Comparison of ENCODE assay signal across 9 cellular contexts in genomic region chr17:74750327-74751069, GRCh38. TPM values are rescaled to one million over a fixed set of nuclear protein-coding genes. Genes with fewer than 3 reads are reported as not detected.
A peak's percentile ranks its signal among the peaks of the same experiment; 100 is the strongest.
DNase-seq lines count a peak whose midpoint lies in the region; ATAC-seq, FAIRE-seq and TF ChIP-seq lines count a peak whose summit lies in the region.
"Had no signal": no experiment of that assay in that cellular context is flagged by ENCODE, and none has a peak within 500 bp of the region (broad histone marks: within the 10 kb centered on the region; RNA-seq: fewer than 3 reads in every experiment).

No MANE protein-coding gene starts in this region.

- CTCF ChIA-PET in SK-N-SH (lab: Yijun Ruan, JAX) = interaction anchor here (1.3 to 21.6 kb wide), 6 partner anchors 14 to 185 kb away, joined by 3 to 1361 read pairs (median 50); partner anchors contain the start of genes FDXR, GRIN2C, NAT9 and RAB37

- H3K27ac ChIP-seq in SK-N-SH (ENCODE audit: low read depth in 2 of 2, low read length in 1 of 2) (no peak overlapping the region; a peak in 1 of 4 replicates), kidney (ENCODE audit: low read depth in 2 of 2, low read length in 2 of 2) (peak overlapping the region; percentile 82 to 91)

- no peaks in the 10 kb centered on the region for H4K20me1 ChIP-seq in SK-N-SH (ENCODE audit: insufficient read depth)

- H3K27me3 Mint-ChIP-seq in activated naive CD8-positive, alpha-beta T cell = no peaks in the 10 kb centered on the region
- no peaks in the 10 kb centered on the region for H3K27me3 Mint-ChIP-seq in stimulated activated naive CD8-positive, alpha-beta T cell treated with anti-CD3 and anti-CD28 coated beads, Interleukin-15, Interleukin-2, amounts not matched to agents 100 ng/mL and 50 ng/mL, for 24 hours

- no peaks in the 10 kb centered on the region for H3K9me2 ChIP-seq in SK-N-SH

- H3K4me1 Mint-ChIP-seq in activated naive CD8-positive, alpha-beta T cell (ENCODE audit: low read depth) = peaks cover 68% of the 10 kb centered on the region
- H3K4me1 Mint-ChIP-seq in stimulated activated naive CD8-positive, alpha-beta T cell treated with anti-CD3 and anti-CD28 coated beads, Interleukin-15, Interleukin-2, amounts not matched to agents 100 ng/mL and 50 ng/mL, for 24 hours (ENCODE audit: low read depth) = peaks cover 70% of the 10 kb centered on the region

- POLR2A ChIA-PET in SK-N-SH (lab: Yijun Ruan, JAX) = interaction anchor here (1.7 to 2.4 kb wide), 3 partner anchors 9 to 25 kb away, joined by 6 to 19 read pairs (median 9); partner anchors contain the start of gene NAT9

- intact Hi-C loops in kidney (cut with DNase I) = no loop called here

- H3K4me3 ChIP-seq in SK-N-SH (ENCODE audit: low read depth in 2 of 2, low read length in 1 of 2) (peak overlapping the region; percentile 90 to 97; a peak in 3 of 4 replicates), kidney (ENCODE audit: low read length in 2 of 2) (peak overlapping the region; percentile 75 to 84)

- peaks cover 0 to 26% of the 10 kb centered on the region in 2 experiments; a peak in 1 of 4 replicates for H3K4me1 ChIP-seq in SK-N-SH (ENCODE audit: control insufficient read depth in 1 of 2, insufficient read depth in 2 of 2, low read depth in 1 of 2, low read length in 1 of 2)
- H3K4me1 ChIP-seq in kidney (ENCODE audit: control insufficient read depth in 1 of 2, insufficient read depth in 1 of 2, low read depth in 1 of 2, low read length in 2 of 2) = peaks cover 13 to 45% of the 10 kb centered on the region in 2 donors

- TF ChIP-seq CTCF in SK-N-SH (IDR thresholded peaks at IDR 0.05) = no peak
- no peak for TF ChIP-seq CTCF in kidney (IDR thresholded peaks at IDR 0.05; ENCODE audit: borderline replicate concordance, extremely low read depth, insufficient read depth)

- peaks cover 14% of the 10 kb centered on the region for H3F3A ChIP-seq in SK-N-SH (replicated peaks; ENCODE audit: insufficient read depth)

- no peaks in the 10 kb centered on the region for H3K36me3 Mint-ChIP-seq in activated naive CD8-positive, alpha-beta T cell
- H3K36me3 Mint-ChIP-seq in stimulated activated naive CD8-positive, alpha-beta T cell treated with anti-CD3 and anti-CD28 coated beads, Interleukin-15, Interleukin-2, amounts not matched to agents 100 ng/mL and 50 ng/mL, for 24 hours (ENCODE audit: low read depth) = peaks cover 29% of the 10 kb centered on the region

- ATAC-seq in SK-N-SH treated with all-trans-retinoic acid at 6 μM for 48 hours (no peak), GM19463 (IDR thresholded peaks at IDR 0.05; ENCODE audit: unreplicated experiment) (no peak), HG02588 (IDR thresholded peaks at IDR 0.05; ENCODE audit: unreplicated experiment) (no peak)

- WGBS in SK-N-SH (ENCODE audit: low lambda C conversion rate) = 81% methylated on average over 11 of the region's 13 CpGs

- H3K4me3 Mint-ChIP-seq in activated naive CD8-positive, alpha-beta T cell = peak overlapping the region; percentile 93
- H3K4me3 Mint-ChIP-seq in stimulated activated naive CD8-positive, alpha-beta T cell treated with anti-CD3 and anti-CD28 coated beads, Interleukin-15, Interleukin-2, amounts not matched to agents 100 ng/mL and 50 ng/mL, for 24 hours = peak overlapping the region; percentile 99

- H3K9ac ChIP-seq in SK-N-SH = no peak overlapping the region
- peak overlapping the region; percentile 37 to 83 for H3K9ac ChIP-seq in kidney (ENCODE audit: low read length in 2 of 2)

- H3K9me3 ChIP-seq in SK-N-SH (no peaks in the 10 kb centered on the region), kidney (ENCODE audit: control insufficient read depth in 1 of 2, low read length in 2 of 2) (no peaks in the 10 kb centered on the region)

- TF ChIP-seq RAD21 in SK-N-SH (IDR thresholded peaks at IDR 0.05; ENCODE audit: low read length) = no peak

- peak overlapping the region; percentile 94 for H3K27ac Mint-ChIP-seq in activated naive CD8-positive, alpha-beta T cell
- H3K27ac Mint-ChIP-seq in stimulated activated naive CD8-positive, alpha-beta T cell treated with anti-CD3 and anti-CD28 coated beads, Interleukin-15, Interleukin-2, amounts not matched to agents 100 ng/mL and 50 ng/mL, for 24 hours = peak overlapping the region; percentile 83

- FAIRE-seq in kidney (lab: Jason Lieb, UNC) = no peak
- FAIRE-seq: A204.1 had no signal

- DNase-seq in SK-N-SH = no peak
- no peak for DNase-seq in kidney
- DNase-seq in activated gamma-delta T cell treated with Interleukin-2 at 50 U/mL for 16 hours = no peak

- no peaks in the 10 kb centered on the region for H3K9me3 Mint-ChIP-seq in activated naive CD8-positive, alpha-beta T cell (ENCODE audit: low read depth)
- H3K9me3 Mint-ChIP-seq in stimulated activated naive CD8-positive, alpha-beta T cell treated with anti-CD3 and anti-CD28 coated beads, Interleukin-15, Interleukin-2, amounts not matched to agents 100 ng/mL and 50 ng/mL, for 24 hours = no peaks in the 10 kb centered on the region

- TF ChIP-seq EP300 in SK-N-SH (IDR thresholded peaks at IDR 0.05; ENCODE audit: borderline replicate concordance in 1 of 2, low read depth in 1 of 2, low read length in 1 of 2) = no peak

- H2AFZ ChIP-seq in SK-N-SH (ENCODE audit: low read depth) = no peak overlapping the region

- peak overlapping the region; percentile 99 for H3K4me2 ChIP-seq in SK-N-SH

- H3K27me3 ChIP-seq in SK-N-SH (ENCODE audit: insufficient read depth) = no peaks in the 10 kb centered on the region

- peaks cover 16% of the 10 kb centered on the region for H3K79me2 ChIP-seq in SK-N-SH (ENCODE audit: insufficient read depth)

- no peaks in the 10 kb centered on the region for H3K36me3 ChIP-seq in SK-N-SH (replicated peaks in 1 of 2; ENCODE audit: control insufficient read depth in 1 of 2, insufficient read depth in 2 of 2, low read length in 1 of 2)
- H3K36me3 ChIP-seq in kidney (ENCODE audit: control insufficient read depth in 1 of 2, insufficient read depth in 2 of 2, low read length in 2 of 2) = peaks cover 2 to 3% of the 10 kb centered on the region in 2 donors

TF ChIP-seq in SK-N-SH, 30 proteins besides CTCF, POLR2A, EP300 and RAD21 (continues in another document):
- TF ChIP-seq USF1 (IDR thresholded peaks at IDR 0.05; ENCODE audit: borderline replicate concordance, low read depth) (no peak), MEF2A (IDR thresholded peaks at IDR 0.05; ENCODE audit: borderline replicate concordance, low read depth) (no peak)

TF ChIP-seq in SK-N-SH treated with all-trans-retinoic acid at 6 μM for 48 hours, 23 proteins besides CTCF, POLR2A, EP300 and RAD21 (continues in another document):
- TF ChIP-seq ZFP30 (CRISPR knock-in tag; IDR thresholded peaks at IDR 0.05) (no peak), SNAI2 (CRISPR knock-in tag; IDR thresholded peaks at IDR 0.05) (no peak), TSHZ2 (CRISPR knock-in tag; IDR thresholded peaks at IDR 0.05) (no peak)

RNA-seq across cellular contexts. Expression of gene NHERF1, which starts 2.1 kb away (rescaled TPM):
- polyA plus RNA-seq in SK-N-SH (2012; rRNA removed) = 26.9 and 40.1 TPM in 2 replicates
- 23.7 and 29.2 TPM in 2 replicates for polyA plus RNA-seq in SK-N-SH (2012; cell fraction: cytosol; rRNA removed)
- 21.2 and 25.9 TPM in 2 replicates for polyA plus RNA-seq in SK-N-SH (2012; cell fraction: nucleus; rRNA removed)
- 71.3 TPM for total RNA-seq in kidney
- 448 TPM for polyA plus RNA-seq in kidney (ENCODE audit: insufficient read depth, low read depth, low replicate concordance)

RNA-seq across cellular contexts. Expression of gene RAB37, which starts 13.4 kb away (rescaled TPM):
- polyA plus RNA-seq in SK-N-SH (2012; rRNA removed) (0.13 and 0.25 TPM in 2 replicates), kidney (ENCODE audit: insufficient read depth, low read depth, low replicate concordance) (1.7 TPM)
- 0.09 and 0.12 TPM in 2 replicates for polyA plus RNA-seq in SK-N-SH (2012; cell fraction: cytosol; rRNA removed)
- 0.26 and 0.31 TPM in 2 replicates for polyA plus RNA-seq in SK-N-SH (2012; cell fraction: nucleus; rRNA removed)
- 5.6 TPM for total RNA-seq in kidney

RNA-seq across cellular contexts. Expression of gene NAT9, which starts 25.6 kb away (rescaled TPM):
- polyA plus RNA-seq in SK-N-SH (2012; rRNA removed) (117 and 190 TPM in 2 replicates), kidney (ENCODE audit: insufficient read depth, low read depth, low replicate concordance) (33.5 TPM)
- polyA plus RNA-seq in SK-N-SH (2012; cell fraction: cytosol; rRNA removed) = 38.1 and 64.6 TPM in 2 replicates
- 744 and 872 TPM in 2 replicates for polyA plus RNA-seq in SK-N-SH (2012; cell fraction: nucleus; rRNA removed)
- 41.5 TPM for total RNA-seq in kidney

RNA-seq across cellular contexts. Expression of gene CD300LF, which starts 37.8 kb away (rescaled TPM):
- not detected in 2 replicates for polyA plus RNA-seq in SK-N-SH (2012; rRNA removed)
- polyA plus RNA-seq in SK-N-SH (2012; cell fraction: cytosol; rRNA removed) = not detected in 2 replicates
- not detected in 2 replicates for polyA plus RNA-seq in SK-N-SH (2012; cell fraction: nucleus; rRNA removed)
- total RNA-seq in kidney = 3.1 TPM
- 0.49 TPM for polyA plus RNA-seq in kidney (ENCODE audit: insufficient read depth, low read depth, low replicate concordance)

Comparison
In these comparisons a context has a peak if more than half of its experiments do, and no peak if none do; other contexts are left out.
1. H3K27ac ChIP-seq: peak in kidney (2 of 2); none in SK-N-SH (0 of 2).
2. RNA of gene NHERF1, which starts 2.1 kb away (polyA plus RNA-seq): 448 TPM in kidney (single experiment); 21.2 to 40.1 TPM in SK-N-SH; every median in the first group is over 10 times any median in the second.